Comparison of ENCODE assay signal across 19 cellular contexts in the genomic region with DNA sequence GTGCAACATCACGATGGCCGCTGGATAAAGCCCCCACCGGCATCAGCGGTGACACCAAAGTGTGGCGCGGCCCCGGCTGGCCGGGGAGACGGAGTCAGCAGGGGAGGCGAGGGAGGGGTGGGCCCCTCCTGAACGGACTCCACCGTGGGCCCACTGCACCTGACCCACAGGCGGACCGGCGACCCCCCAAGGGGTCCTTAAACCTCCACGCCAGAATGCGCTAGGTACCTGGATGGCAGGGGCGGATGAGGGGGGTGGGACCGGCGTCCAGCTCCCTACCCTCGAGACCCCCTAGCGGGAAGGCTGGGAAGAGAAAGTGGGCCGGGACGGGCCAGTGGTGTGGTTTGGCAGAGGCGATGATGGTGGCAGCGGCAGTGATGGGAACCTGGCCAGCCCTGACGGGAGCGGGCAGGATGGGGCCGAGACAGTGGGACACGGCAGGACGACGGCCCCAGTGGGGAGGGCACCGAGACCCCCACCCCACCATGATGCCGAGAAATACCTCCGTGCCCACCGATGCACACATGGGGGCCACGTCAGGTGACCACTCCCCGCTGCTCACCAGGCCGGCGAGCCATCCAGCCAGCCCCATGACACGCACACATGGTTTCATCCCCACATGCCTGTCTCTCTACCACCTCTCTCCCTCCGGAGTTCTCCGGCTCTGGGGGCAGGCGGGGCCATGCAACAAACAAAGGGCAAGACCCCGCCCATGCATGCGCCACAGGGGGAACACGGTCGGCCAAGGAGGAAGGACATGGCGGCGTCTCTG.
DNase-seq lines count a peak whose midpoint lies in the region; ATAC-seq and TF ChIP-seq lines count a peak whose summit lies in the region.
"Had no signal": no experiment of that assay in that cellular context is flagged by ENCODE, and none has a peak within 500 bp of the region (broad histone marks: within the 10 kb centered on the region; RNA-seq: fewer than 3 reads in every experiment).

No MANE protein-coding gene starts in this region.

- no peak overlapping the region for H3K27ac Mint-ChIP-seq in activated naive CD8-positive, alpha-beta T cell treated with anti-CD3 and anti-CD28 coated beads, Interleukin-2, amount 50 U/mL, for 24 hours
- no peak overlapping the region for H3K27ac Mint-ChIP-seq in activated naive CD8-positive, alpha-beta T cell treated with anti-CD3 and anti-CD28 coated beads for 36 hours
- peak overlapping the region; percentile 55 for H3K27ac Mint-ChIP-seq in central memory CD8-positive, alpha-beta T cell (ENCODE audit: low read depth)
- H3K27ac Mint-ChIP-seq in activated CD4-positive, alpha-beta T cell treated with anti-CD3 and anti-CD28 coated beads for 36 hours: no peak overlapping the region
- H3K27ac Mint-ChIP-seq: H9, IgD-negative memory B cell had no signal

- peaks cover 9% of the 10 kb centered on the region for H3K27me3 ChIP-seq in upper lobe of right lung
- H3K27me3 ChIP-seq: BLaER1 treated with 17β-estradiol and CSF1 and Interleukin-3, amounts not matched to agents 10 nM and 100 nM had no signal

- no peaks in the 10 kb centered on the region for H3K4me1 Mint-ChIP-seq in activated naive CD8-positive, alpha-beta T cell treated with anti-CD3 and anti-CD28 coated beads, Interleukin-2, amount 50 U/mL, for 24 hours
- H3K4me1 Mint-ChIP-seq in activated naive CD8-positive, alpha-beta T cell treated with anti-CD3 and anti-CD28 coated beads for 36 hours: no peaks in the 10 kb centered on the region
- no peaks in the 10 kb centered on the region for H3K4me1 Mint-ChIP-seq in central memory CD8-positive, alpha-beta T cell
- no peaks in the 10 kb centered on the region for H3K4me1 Mint-ChIP-seq in activated CD4-positive, alpha-beta T cell treated with anti-CD3 and anti-CD28 coated beads for 36 hours
- H3K4me1 Mint-ChIP-seq: H9, IgD-negative memory B cell had no signal

- no peak overlapping the region for H3K4me3 ChIP-seq in upper lobe of right lung
- H3K4me3 ChIP-seq: BLaER1 treated with 17β-estradiol and CSF1 and Interleukin-3, amounts not matched to agents 10 nM and 100 nM had no signal

- no peak overlapping the region for H3K4me3 Mint-ChIP-seq in activated naive CD8-positive, alpha-beta T cell treated with anti-CD3 and anti-CD28 coated beads, Interleukin-2, amount 50 U/mL, for 24 hours
- no peak overlapping the region for H3K4me3 Mint-ChIP-seq in activated naive CD8-positive, alpha-beta T cell treated with anti-CD3 and anti-CD28 coated beads for 36 hours
- no peak overlapping the region for H3K4me3 Mint-ChIP-seq in central memory CD8-positive, alpha-beta T cell
- no peak overlapping the region for H3K4me3 Mint-ChIP-seq in activated CD4-positive, alpha-beta T cell treated with anti-CD3 and anti-CD28 coated beads for 36 hours
- H3K4me3 Mint-ChIP-seq: H9, IgD-negative memory B cell had no signal

- peaks cover 7% of the 10 kb centered on the region for H3K36me3 Mint-ChIP-seq in activated naive CD8-positive, alpha-beta T cell treated with anti-CD3 and anti-CD28 coated beads, Interleukin-2, amount 50 U/mL, for 24 hours (ENCODE audit: low read depth)
- H3K36me3 Mint-ChIP-seq in activated naive CD8-positive, alpha-beta T cell treated with anti-CD3 and anti-CD28 coated beads for 36 hours: peaks cover 3% of the 10 kb centered on the region
- H3K36me3 Mint-ChIP-seq in central memory CD8-positive, alpha-beta T cell (ENCODE audit: insufficient read depth): peaks cover 3% of the 10 kb centered on the region
- peaks cover 7% of the 10 kb centered on the region for H3K36me3 Mint-ChIP-seq in activated CD4-positive, alpha-beta T cell treated with anti-CD3 and anti-CD28 coated beads for 36 hours (ENCODE audit: low read depth)
- H3K36me3 Mint-ChIP-seq: IgD-negative memory B cell had no signal

- peaks cover 5% of the 10 kb centered on the region for H3K27me3 Mint-ChIP-seq in activated naive CD8-positive, alpha-beta T cell treated with anti-CD3 and anti-CD28 coated beads, Interleukin-2, amount 50 U/mL, for 24 hours
- H3K27me3 Mint-ChIP-seq in activated naive CD8-positive, alpha-beta T cell treated with anti-CD3 and anti-CD28 coated beads for 36 hours: peaks cover 16% of the 10 kb centered on the region
- H3K27me3 Mint-ChIP-seq in central memory CD8-positive, alpha-beta T cell: peaks cover 6% of the 10 kb centered on the region
- peaks cover 2% of the 10 kb centered on the region for H3K27me3 Mint-ChIP-seq in activated CD4-positive, alpha-beta T cell treated with anti-CD3 and anti-CD28 coated beads for 36 hours
- H3K27me3 Mint-ChIP-seq: IgD-negative memory B cell had no signal

- peaks cover 32% of the 10 kb centered on the region for H3K9me3 Mint-ChIP-seq in activated naive CD8-positive, alpha-beta T cell treated with anti-CD3 and anti-CD28 coated beads, Interleukin-2, amount 50 U/mL, for 24 hours
- peaks cover 16% of the 10 kb centered on the region for H3K9me3 Mint-ChIP-seq in activated naive CD8-positive, alpha-beta T cell treated with anti-CD3 and anti-CD28 coated beads for 36 hours
- H3K9me3 Mint-ChIP-seq in central memory CD8-positive, alpha-beta T cell: peaks cover 14% of the 10 kb centered on the region
- peaks cover 24% of the 10 kb centered on the region for H3K9me3 Mint-ChIP-seq in activated CD4-positive, alpha-beta T cell treated with anti-CD3 and anti-CD28 coated beads for 36 hours (ENCODE audit: low read depth)

- no peak overlapping the region for H3K27ac ChIP-seq in upper lobe of right lung
- H3K27ac ChIP-seq: BLaER1 treated with 17β-estradiol and CSF1 and Interleukin-3, amounts not matched to agents 10 nM and 100 nM had no signal

- CTCF ChIA-PET in activated CD4-positive, alpha-beta T cell treated with anti-CD3 and anti-CD28 coated beads for 36 hours (lab: Charles Lee): no interaction called here

- intact Hi-C loops in upper lobe of right lung (cut with DNase I): no loop called here
- intact Hi-C loops in activated CD4-positive, alpha-beta T cell treated with anti-CD3 and anti-CD28 coated beads for 36 hours (cut with DNase I, micrococcal nuclease): no loop called here

- peak; percentile 43 for ATAC-seq in activated naive CD8-positive, alpha-beta T cell treated with anti-CD3 and anti-CD28 coated beads, Interleukin-2, amount 50 U/mL, for 24 hours
- no peak for ATAC-seq in central memory CD8-positive, alpha-beta T cell (replicated peaks; ENCODE audit: extremely low read depth, poor library complexity, severe bottlenecking)
- peak; percentile 41 for ATAC-seq in upper lobe of right lung
- no peak for ATAC-seq in GM21381 (IDR thresholded peaks at IDR 0.05; ENCODE audit: unreplicated experiment)
- no peak for ATAC-seq in activated CD4-positive, alpha-beta T cell treated with anti-CD3 and anti-CD28 coated beads for 36 hours

- H3K36me3 ChIP-seq in upper lobe of right lung: no peaks in the 10 kb centered on the region
- H3K36me3 ChIP-seq: BLaER1 treated with 17β-estradiol and CSF1 and Interleukin-3, amounts not matched to agents 10 nM and 100 nM had no signal

- no peaks in the 10 kb centered on the region for H3K4me1 ChIP-seq in upper lobe of right lung
- H3K4me1 ChIP-seq: BLaER1 treated with 17β-estradiol and CSF1 and Interleukin-3, amounts not matched to agents 10 nM and 100 nM had no signal

- no peak for TF ChIP-seq CTCF in upper lobe of right lung (IDR thresholded peaks at IDR 0.05)

- POLR2A ChIA-PET in activated CD4-positive, alpha-beta T cell treated with anti-CD3 and anti-CD28 coated beads for 36 hours (lab: Charles Lee): no interaction called here

- peaks cover 6% of the 10 kb centered on the region for H3K9me3 ChIP-seq in upper lobe of right lung

- DNase-seq in activated naive CD8-positive, alpha-beta T cell treated with anti-CD3 and anti-CD28 coated beads, Interleukin-2, amount 50 U/mL, for 24 hours: no peak
- no peak for DNase-seq in activated naive CD8-positive, alpha-beta T cell treated with anti-CD3 and anti-CD28 coated beads for 36 hours
- DNase-seq in central memory CD8-positive, alpha-beta T cell (ENCODE audit: low spot score in 2 of 2): no peak
- DNase-seq in mesenteric fat pad (ENCODE audit: low spot score): peak; percentile 74
- no peak for DNase-seq in upper lobe of right lung
- DNase-seq in AML-193 (lab: John Stamatoyannopoulos, UW): no peak
- DNase-seq in activated CD4-positive, alpha-beta T cell treated with anti-CD3 and anti-CD28 coated beads for 36 hours: no peak
- DNase-seq: DMS 273 treated with DMSO at 0.1 percent for 48 hours; GDM1; H9; Kasumi-1; NCI-H1417; NCI-H187 treated with DMSO at 0.1 percent for 48 hours; NCI-H526 treated with DMSO at 0.1 percent for 48 hours; NK-92 treated with Interleukin-12 subunit alpha and Interleukin-12 subunit beta, amount 100 ng/mL, for 24 hours; SIG-M5 had no signal

Comparison
In these comparisons a context has a peak if more than half of its experiments do, and no peak if none do; other contexts are left out.
1. ATAC-seq: peak in activated naive CD8-positive, alpha-beta T cell treated with anti-CD3 and anti-CD28 coated beads, Interleukin-2, amount 50 U/mL, for 24 hours (single experiment) and upper lobe of right lung (single experiment); none in central memory CD8-positive, alpha-beta T cell (single experiment), GM21381 (single experiment) and activated CD4-positive, alpha-beta T cell treated with anti-CD3 and anti-CD28 coated beads for 36 hours (single experiment).